15 cellular contexts compared by ENCODE assay signal in genomic region chr2:215698566-215698965, GRCh38.
DNase-seq lines count a peak whose midpoint lies in the region; ATAC-seq and TF ChIP-seq lines count a peak whose summit lies in the region.
"Had no signal": no experiment of that assay in that cellular context is flagged by ENCODE, and none has a peak within 500 bp of the region (broad histone marks: within the 10 kb centered on the region; RNA-seq: fewer than 3 reads in every experiment).

No MANE protein-coding gene starts in this region.

- POLR2A ChIA-PET in activated CD4-positive, alpha-beta memory T cell treated with anti-CD3 and anti-CD28 coated beads, Interleukin-2, amount 10 ng/mL, durations not matched to agents 7 days and 5 days (lab: Charles Lee) = no interaction called here

- no peaks in the 10 kb centered on the region for H3K4me1 Mint-ChIP-seq in activated CD4-positive, alpha-beta memory T cell treated with anti-CD3 and anti-CD28 coated beads, Interleukin-2, amount 10 ng/mL, durations not matched to agents 7 days and 5 days

- no peaks in the 10 kb centered on the region for H3K36me3 Mint-ChIP-seq in activated CD4-positive, alpha-beta memory T cell treated with anti-CD3 and anti-CD28 coated beads, Interleukin-2, amount 10 ng/mL, durations not matched to agents 7 days and 5 days (ENCODE audit: low read depth)

- H3K4me3 ChIP-seq in brain microvascular endothelial cell (ENCODE audit: low read depth, low read length) = no peak overlapping the region
- H3K4me3 ChIP-seq: thoracic aorta had no signal

- H3K36me3 ChIP-seq in brain microvascular endothelial cell (replicated peaks) = no peaks in the 10 kb centered on the region
- H3K36me3 ChIP-seq: thoracic aorta had no signal

- in situ Hi-C loops in brain microvascular endothelial cell (cut with HindIII; ENCODE audit: low pct_ligation_motif_present, low sequenced_read_pairs) = no loop called here

- CTCF ChIA-PET in activated CD4-positive, alpha-beta memory T cell treated with anti-CD3 and anti-CD28 coated beads, Interleukin-2, amount 10 ng/mL, durations not matched to agents 7 days and 5 days (lab: Charles Lee) = no interaction called here

- no peaks in the 10 kb centered on the region for H3K9me3 Mint-ChIP-seq in activated CD4-positive, alpha-beta memory T cell treated with anti-CD3 and anti-CD28 coated beads, Interleukin-2, amount 10 ng/mL, durations not matched to agents 7 days and 5 days

- DNase-seq in AG09319 (ENCODE audit: extremely low read depth, low read depth) = peak; percentile 96
- DNase-seq in LHCN-M2 (ENCODE audit: low read depth) = peak; percentile 95
- peak; percentile 96 for DNase-seq in brain microvascular endothelial cell
- peak; percentile 100 for DNase-seq in kidney tubule cell (ENCODE audit: low spot score)
- DNase-seq in cerebellar cortex (ENCODE audit: low spot score) = no peak
- no peak for DNase-seq in activated CD4-positive, alpha-beta memory T cell treated with anti-CD3 and anti-CD28 coated beads, Interleukin-2, amount 10 ng/mL, durations not matched to agents 7 days and 5 days
- DNase-seq: activated gamma-delta T cell, cortex of kidney, hippocampal formation, NCI-H1048, T-helper 1 cell had no signal

- H3K27ac Mint-ChIP-seq in activated CD4-positive, alpha-beta memory T cell treated with anti-CD3 and anti-CD28 coated beads, Interleukin-2, amount 10 ng/mL, durations not matched to agents 7 days and 5 days = no peak overlapping the region
- H3K27ac Mint-ChIP-seq: mesothelial cell of epicardium had no signal

- TF ChIP-seq CTCF in AG09319 (IDR thresholded peaks at IDR 0.05; ENCODE audit: low read depth, low read length) = no peak
- no peak for TF ChIP-seq CTCF in brain microvascular endothelial cell (IDR thresholded peaks at IDR 0.05; ENCODE audit: low read depth, low read length, missing control alignments)

- ATAC-seq in HG02840 (IDR thresholded peaks at IDR 0.05; ENCODE audit: low FRiP score, unreplicated experiment) (no peak), HG02870 (IDR thresholded peaks at IDR 0.05; ENCODE audit: unreplicated experiment) (no peak)

- no peaks in the 10 kb centered on the region for H3K27me3 Mint-ChIP-seq in activated CD4-positive, alpha-beta memory T cell treated with anti-CD3 and anti-CD28 coated beads, Interleukin-2, amount 10 ng/mL, durations not matched to agents 7 days and 5 days

- H3K27me3 ChIP-seq in brain microvascular endothelial cell (replicated peaks) = no peaks in the 10 kb centered on the region

- H3K27ac ChIP-seq in brain microvascular endothelial cell = peak overlapping the region; percentile 93
- H3K27ac ChIP-seq: thoracic aorta had no signal

- H3K4me3 Mint-ChIP-seq in activated CD4-positive, alpha-beta memory T cell treated with anti-CD3 and anti-CD28 coated beads, Interleukin-2, amount 10 ng/mL, durations not matched to agents 7 days and 5 days = no peak overlapping the region
- H3K4me3 Mint-ChIP-seq: mesothelial cell of epicardium had no signal

Comparison
In these comparisons a context has a peak if more than half of its experiments do, and no peak if none do; other contexts are left out.
1. DNase-seq: peak in AG09319 (single experiment), LHCN-M2 (single experiment), brain microvascular endothelial cell (single experiment) and kidney tubule cell (single experiment); none in cerebellar cortex (single experiment) and activated CD4-positive, alpha-beta memory T cell treated with anti-CD3 and anti-CD28 coated beads, Interleukin-2, amount 10 ng/mL, durations not matched to agents 7 days and 5 days (single experiment).